Comparison of ENCODE assay signal across 1 cellular context in the genomic region with DNA sequence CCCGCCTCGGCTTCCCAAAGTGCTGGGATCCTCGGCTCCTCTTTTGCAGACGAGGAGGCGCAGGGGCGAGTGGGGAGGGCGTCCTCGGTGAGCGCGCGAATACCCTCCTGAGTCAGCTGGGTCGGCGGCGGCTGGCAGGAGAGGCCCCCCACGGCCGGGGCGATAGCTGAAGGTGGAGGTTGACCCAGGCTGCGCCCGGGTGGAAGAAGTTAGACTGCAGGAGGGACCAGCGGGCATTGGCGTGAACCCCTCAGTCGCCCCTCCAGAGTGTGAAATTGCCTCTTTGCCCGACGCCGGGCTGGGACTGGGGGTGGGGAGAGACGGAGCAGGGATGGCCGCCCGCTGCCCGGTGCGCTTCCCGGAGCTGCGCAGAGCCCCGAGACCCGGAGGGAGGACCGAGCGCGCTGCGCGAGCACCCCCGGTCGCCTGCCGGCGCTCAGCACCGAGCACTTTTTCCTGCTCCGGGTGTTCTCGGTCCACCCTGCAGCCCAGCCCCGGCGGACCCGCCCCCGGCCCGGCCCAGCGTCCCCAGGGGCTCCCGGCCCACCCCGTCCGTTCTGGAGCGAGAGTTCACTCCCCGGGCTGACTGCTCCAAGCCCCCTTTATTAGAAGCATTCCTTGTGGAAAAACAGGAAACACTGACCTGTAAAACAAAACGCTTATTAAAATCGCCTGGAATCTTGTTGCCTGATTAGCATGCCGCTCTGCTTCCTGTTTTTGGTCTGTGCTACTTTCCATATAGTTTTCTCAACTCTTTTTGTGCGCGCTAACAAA.
TF ChIP-seq lines count a peak whose summit lies in the region.

No MANE protein-coding gene starts in this region.

TF ChIP-seq in WTC11, 78 proteins besides CTCF, POLR2A, EP300 and RAD21:
- TF ChIP-seq, protein P1, sequence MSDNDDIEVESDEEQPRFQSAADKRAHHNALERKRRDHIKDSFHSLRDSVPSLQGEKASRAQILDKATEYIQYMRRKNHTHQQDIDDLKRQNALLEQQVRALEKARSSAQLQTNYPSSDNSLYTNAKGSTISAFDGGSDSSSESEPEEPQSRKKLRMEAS (CRISPR knock-in tag; IDR thresholded peaks at IDR 0.05), result peak; percentile 38
- TF ChIP-seq ZNF263 (CRISPR knock-in tag; IDR thresholded peaks at IDR 0.05; ENCODE audit: low read depth) (peak; percentile 47; the same call in 1 of the 2 replicates), SP1 (CRISPR knock-in tag; conservative IDR thresholded peaks at IDR 0.05) (0 out of 2 replicates have a peak, but pooled peaks have one; percentile 24), MYBL2 (CRISPR knock-in tag; IDR thresholded peaks at IDR 0.05) (0 out of 2 replicates have a peak, but pooled peaks have one; percentile 39), TEAD4 (CRISPR knock-in tag; IDR thresholded peaks at IDR 0.05) (no peak), ZNF671 (CRISPR knock-in tag; IDR thresholded peaks at IDR 0.05) (no peak), TP53 (CRISPR knock-in tag; IDR thresholded peaks at IDR 0.05) (no peak), GTF2I (CRISPR knock-in tag; conservative IDR thresholded peaks at IDR 0.05) (0 out of 2 replicates have a peak, but pooled peaks have one; percentile 8), ATF1 (CRISPR knock-in tag; IDR thresholded peaks at IDR 0.05) (no peak), ETV6 (CRISPR knock-in tag; IDR thresholded peaks at IDR 0.05) (no peak), GRHL2 (CRISPR knock-in tag; IDR thresholded peaks at IDR 0.05; ENCODE audit: insufficient replicate concordance, severe bottlenecking) (no peak), FOXJ3 (CRISPR knock-in tag; IDR thresholded peaks at IDR 0.05; ENCODE audit: borderline replicate concordance) (no peak), TCF7 (CRISPR knock-in tag; IDR thresholded peaks at IDR 0.05; ENCODE audit: low read depth) (no peak), ZNF423 (CRISPR knock-in tag; IDR thresholded peaks at IDR 0.05) (peak; percentile 27; the same call in 1 of the 2 replicates), KAT7 (CRISPR knock-in tag; IDR thresholded peaks at IDR 0.05; ENCODE audit: borderline replicate concordance) (peak; percentile 44; the same call in 1 of the 2 replicates)
- TF ChIP-seq, protein P2, sequence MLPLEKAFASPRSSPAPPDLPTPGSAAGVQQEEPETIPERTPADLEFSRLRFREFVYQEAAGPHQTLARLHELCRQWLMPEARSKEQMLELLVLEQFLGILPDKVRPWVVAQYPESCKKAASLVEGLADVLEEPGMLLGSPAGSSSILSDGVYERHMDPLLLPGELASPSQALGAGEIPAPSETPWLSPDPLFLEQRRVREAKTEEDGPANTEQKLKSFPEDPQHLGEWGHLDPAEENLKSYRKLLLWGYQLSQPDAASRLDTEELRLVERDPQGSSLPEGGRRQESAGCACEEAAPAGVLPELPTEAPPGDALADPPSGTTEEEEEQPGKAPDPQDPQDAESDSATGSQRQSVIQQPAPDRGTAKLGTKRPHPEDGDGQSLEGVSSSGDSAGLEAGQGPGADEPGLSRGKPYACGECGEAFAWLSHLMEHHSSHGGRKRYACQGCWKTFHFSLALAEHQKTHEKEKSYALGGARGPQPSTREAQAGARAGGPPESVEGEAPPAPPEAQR (CRISPR knock-in tag; IDR thresholded peaks at IDR 0.05), result no peak
- TF ChIP-seq, protein P3, sequence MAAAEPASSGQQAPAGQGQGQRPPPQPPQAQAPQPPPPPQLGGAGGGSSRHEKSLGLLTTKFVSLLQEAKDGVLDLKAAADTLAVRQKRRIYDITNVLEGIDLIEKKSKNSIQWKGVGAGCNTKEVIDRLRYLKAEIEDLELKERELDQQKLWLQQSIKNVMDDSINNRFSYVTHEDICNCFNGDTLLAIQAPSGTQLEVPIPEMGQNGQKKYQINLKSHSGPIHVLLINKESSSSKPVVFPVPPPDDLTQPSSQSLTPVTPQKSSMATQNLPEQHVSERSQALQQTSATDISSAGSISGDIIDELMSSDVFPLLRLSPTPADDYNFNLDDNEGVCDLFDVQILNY (CRISPR knock-in tag; IDR thresholded peaks at IDR 0.05), result no peak
- TF ChIP-seq, protein P4, sequence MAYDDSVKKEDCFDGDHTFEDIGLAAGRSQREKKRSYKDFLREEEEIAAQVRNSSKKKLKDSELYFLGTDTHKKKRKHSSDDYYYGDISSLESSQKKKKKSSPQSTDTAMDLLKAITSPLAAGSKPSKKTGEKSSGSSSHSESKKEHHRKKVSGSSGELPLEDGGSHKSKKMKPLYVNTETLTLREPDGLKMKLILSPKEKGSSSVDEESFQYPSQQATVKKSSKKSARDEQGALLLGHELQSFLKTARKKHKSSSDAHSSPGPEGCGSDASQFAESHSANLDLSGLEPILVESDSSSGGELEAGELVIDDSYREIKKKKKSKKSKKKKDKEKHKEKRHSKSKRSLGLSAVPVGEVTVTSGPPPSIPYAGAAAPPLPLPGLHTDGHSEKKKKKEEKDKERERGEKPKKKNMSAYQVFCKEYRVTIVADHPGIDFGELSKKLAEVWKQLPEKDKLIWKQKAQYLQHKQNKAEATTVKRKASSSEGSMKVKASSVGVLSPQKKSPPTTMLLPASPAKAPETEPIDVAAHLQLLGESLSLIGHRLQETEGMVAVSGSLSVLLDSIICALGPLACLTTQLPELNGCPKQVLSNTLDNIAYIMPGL (CRISPR knock-in tag; IDR thresholded peaks at IDR 0.05), result peak; percentile 42; the same call in 1 of the 2 replicates
- TF ChIP-seq, protein P5, sequence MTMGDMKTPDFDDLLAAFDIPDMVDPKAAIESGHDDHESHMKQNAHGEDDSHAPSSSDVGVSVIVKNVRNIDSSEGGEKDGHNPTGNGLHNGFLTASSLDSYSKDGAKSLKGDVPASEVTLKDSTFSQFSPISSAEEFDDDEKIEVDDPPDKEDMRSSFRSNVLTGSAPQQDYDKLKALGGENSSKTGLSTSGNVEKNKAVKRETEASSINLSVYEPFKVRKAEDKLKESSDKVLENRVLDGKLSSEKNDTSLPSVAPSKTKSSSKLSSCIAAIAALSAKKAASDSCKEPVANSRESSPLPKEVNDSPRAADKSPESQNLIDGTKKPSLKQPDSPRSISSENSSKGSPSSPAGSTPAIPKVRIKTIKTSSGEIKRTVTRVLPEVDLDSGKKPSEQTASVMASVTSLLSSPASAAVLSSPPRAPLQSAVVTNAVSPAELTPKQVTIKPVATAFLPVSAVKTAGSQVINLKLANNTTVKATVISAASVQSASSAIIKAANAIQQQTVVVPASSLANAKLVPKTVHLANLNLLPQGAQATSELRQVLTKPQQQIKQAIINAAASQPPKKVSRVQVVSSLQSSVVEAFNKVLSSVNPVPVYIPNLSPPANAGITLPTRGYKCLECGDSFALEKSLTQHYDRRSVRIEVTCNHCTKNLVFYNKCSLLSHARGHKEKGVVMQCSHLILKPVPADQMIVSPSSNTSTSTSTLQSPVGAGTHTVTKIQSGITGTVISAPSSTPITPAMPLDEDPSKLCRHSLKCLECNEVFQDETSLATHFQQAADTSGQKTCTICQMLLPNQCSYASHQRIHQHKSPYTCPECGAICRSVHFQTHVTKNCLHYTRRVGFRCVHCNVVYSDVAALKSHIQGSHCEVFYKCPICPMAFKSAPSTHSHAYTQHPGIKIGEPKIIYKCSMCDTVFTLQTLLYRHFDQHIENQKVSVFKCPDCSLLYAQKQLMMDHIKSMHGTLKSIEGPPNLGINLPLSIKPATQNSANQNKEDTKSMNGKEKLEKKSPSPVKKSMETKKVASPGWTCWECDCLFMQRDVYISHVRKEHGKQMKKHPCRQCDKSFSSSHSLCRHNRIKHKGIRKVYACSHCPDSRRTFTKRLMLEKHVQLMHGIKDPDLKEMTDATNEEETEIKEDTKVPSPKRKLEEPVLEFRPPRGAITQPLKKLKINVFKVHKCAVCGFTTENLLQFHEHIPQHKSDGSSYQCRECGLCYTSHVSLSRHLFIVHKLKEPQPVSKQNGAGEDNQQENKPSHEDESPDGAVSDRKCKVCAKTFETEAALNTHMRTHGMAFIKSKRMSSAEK (CRISPR knock-in tag; IDR thresholded peaks at IDR 0.05; ENCODE audit: borderline replicate concordance), result no peak
- TF ChIP-seq, protein P6, sequence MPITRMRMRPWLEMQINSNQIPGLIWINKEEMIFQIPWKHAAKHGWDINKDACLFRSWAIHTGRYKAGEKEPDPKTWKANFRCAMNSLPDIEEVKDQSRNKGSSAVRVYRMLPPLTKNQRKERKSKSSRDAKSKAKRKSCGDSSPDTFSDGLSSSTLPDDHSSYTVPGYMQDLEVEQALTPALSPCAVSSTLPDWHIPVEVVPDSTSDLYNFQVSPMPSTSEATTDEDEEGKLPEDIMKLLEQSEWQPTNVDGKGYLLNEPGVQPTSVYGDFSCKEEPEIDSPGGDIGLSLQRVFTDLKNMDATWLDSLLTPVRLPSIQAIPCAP (CRISPR knock-in tag; IDR thresholded peaks at IDR 0.05), result no peak
- TF ChIP-seq, protein P7, sequence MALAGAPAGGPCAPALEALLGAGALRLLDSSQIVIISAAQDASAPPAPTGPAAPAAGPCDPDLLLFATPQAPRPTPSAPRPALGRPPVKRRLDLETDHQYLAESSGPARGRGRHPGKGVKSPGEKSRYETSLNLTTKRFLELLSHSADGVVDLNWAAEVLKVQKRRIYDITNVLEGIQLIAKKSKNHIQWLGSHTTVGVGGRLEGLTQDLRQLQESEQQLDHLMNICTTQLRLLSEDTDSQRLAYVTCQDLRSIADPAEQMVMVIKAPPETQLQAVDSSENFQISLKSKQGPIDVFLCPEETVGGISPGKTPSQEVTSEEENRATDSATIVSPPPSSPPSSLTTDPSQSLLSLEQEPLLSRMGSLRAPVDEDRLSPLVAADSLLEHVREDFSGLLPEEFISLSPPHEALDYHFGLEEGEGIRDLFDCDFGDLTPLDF (CRISPR knock-in tag; IDR thresholded peaks at IDR 0.05), result 0 out of 2 replicates have a peak, but pooled peaks have one; percentile 22
- TF ChIP-seq, protein P8, sequence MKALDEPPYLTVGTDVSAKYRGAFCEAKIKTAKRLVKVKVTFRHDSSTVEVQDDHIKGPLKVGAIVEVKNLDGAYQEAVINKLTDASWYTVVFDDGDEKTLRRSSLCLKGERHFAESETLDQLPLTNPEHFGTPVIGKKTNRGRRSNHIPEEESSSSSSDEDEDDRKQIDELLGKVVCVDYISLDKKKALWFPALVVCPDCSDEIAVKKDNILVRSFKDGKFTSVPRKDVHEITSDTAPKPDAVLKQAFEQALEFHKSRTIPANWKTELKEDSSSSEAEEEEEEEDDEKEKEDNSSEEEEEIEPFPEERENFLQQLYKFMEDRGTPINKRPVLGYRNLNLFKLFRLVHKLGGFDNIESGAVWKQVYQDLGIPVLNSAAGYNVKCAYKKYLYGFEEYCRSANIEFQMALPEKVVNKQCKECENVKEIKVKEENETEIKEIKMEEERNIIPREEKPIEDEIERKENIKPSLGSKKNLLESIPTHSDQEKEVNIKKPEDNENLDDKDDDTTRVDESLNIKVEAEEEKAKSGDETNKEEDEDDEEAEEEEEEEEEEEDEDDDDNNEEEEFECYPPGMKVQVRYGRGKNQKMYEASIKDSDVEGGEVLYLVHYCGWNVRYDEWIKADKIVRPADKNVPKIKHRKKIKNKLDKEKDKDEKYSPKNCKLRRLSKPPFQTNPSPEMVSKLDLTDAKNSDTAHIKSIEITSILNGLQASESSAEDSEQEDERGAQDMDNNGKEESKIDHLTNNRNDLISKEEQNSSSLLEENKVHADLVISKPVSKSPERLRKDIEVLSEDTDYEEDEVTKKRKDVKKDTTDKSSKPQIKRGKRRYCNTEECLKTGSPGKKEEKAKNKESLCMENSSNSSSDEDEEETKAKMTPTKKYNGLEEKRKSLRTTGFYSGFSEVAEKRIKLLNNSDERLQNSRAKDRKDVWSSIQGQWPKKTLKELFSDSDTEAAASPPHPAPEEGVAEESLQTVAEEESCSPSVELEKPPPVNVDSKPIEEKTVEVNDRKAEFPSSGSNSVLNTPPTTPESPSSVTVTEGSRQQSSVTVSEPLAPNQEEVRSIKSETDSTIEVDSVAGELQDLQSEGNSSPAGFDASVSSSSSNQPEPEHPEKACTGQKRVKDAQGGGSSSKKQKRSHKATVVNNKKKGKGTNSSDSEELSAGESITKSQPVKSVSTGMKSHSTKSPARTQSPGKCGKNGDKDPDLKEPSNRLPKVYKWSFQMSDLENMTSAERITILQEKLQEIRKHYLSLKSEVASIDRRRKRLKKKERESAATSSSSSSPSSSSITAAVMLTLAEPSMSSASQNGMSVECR (CRISPR knock-in tag; IDR thresholded peaks at IDR 0.05; ENCODE audit: borderline replicate concordance), result no peak
- TF ChIP-seq, protein P9, sequence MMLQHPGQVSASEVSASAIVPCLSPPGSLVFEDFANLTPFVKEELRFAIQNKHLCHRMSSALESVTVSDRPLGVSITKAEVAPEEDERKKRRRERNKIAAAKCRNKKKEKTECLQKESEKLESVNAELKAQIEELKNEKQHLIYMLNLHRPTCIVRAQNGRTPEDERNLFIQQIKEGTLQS (CRISPR knock-in tag; conservative IDR thresholded peaks at IDR 0.05), result no peak
- TF ChIP-seq, protein P10, sequence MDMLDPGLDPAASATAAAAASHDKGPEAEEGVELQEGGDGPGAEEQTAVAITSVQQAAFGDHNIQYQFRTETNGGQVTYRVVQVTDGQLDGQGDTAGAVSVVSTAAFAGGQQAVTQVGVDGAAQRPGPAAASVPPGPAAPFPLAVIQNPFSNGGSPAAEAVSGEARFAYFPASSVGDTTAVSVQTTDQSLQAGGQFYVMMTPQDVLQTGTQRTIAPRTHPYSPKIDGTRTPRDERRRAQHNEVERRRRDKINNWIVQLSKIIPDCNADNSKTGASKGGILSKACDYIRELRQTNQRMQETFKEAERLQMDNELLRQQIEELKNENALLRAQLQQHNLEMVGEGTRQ (CRISPR knock-in tag; IDR thresholded peaks at IDR 0.05), result peak; percentile 12; the same call in 1 of the 2 replicates
